Comparison of ENCODE assay signal across 21 cellular contexts in genomic region chr5:72658161-72658560, GRCh38.
"Had no signal": no experiment of that assay in that cellular context is flagged by ENCODE, and none has a peak within 500 bp of the region (broad histone marks: within the 10 kb centered on the region; RNA-seq: fewer than 3 reads in every experiment).

No MANE protein-coding gene starts in this region.

- H3K4me1 ChIP-seq: Peyer's patch had no signal

- H3K4me3 ChIP-seq: Peyer's patch, SJCRH30 had no signal

- DNase-seq: KBM-7, MV-4-11, NCI-H1048, NCI-H1105, NCI-H1417 treated with DMSO at 0.1 percent for 48 hours, NCI-H146, NCI-H1694 treated with DMSO at 0.1 percent for 48 hours, NCI-H1930, NCI-H2081, NCI-H2107, NCI-H2171, NCI-H446, NCI-H510A, NCI-H524 treated with DMSO at 0.1 percent for 48 hours, NCI-H69, NCI-H774, Peyer's patch, SHP77 treated with DMSO at 0.1 percent for 48 hours, SJCRH30 had no signal

- H3K27me3 ChIP-seq: Peyer's patch, SJCRH30 had no signal

- H3K9me3 ChIP-seq: Peyer's patch, SJCRH30 had no signal

- ATAC-seq: Right ventricle myocardium inferior, SK-N-SH treated with all-trans-retinoic acid at 6 μM for 48 hours had no signal

- H3K27ac ChIP-seq: Peyer's patch, SJCRH30 had no signal

- H3K36me3 ChIP-seq: Peyer's patch, SJCRH30 had no signal
